ENCODE assay signal across 8 cellular contexts in genomic region chr7:100081535-100082102, GRCh38. TPM values are rescaled to one million over a fixed set of nuclear protein-coding genes. Genes with fewer than 3 reads are reported as not detected.
DNase-seq lines count a peak whose midpoint lies in the region; ATAC-seq and TF ChIP-seq lines count a peak whose summit lies in the region.

TSS of gene ZNF3 (minus strand) at chr7:100081723. CDS start at chr7:100077357, 4,366 bp downstream.

- peaks cover 6% of the 10 kb centered on the region in 2 donors for H3K4me1 ChIP-seq in lung (ENCODE audit: control insufficient read depth in 2 of 2, insufficient read depth in 2 of 2, low read length in 2 of 2)

- H3K9me3 ChIP-seq in lung (ENCODE audit: control insufficient read depth in 2 of 2, insufficient read depth in 1 of 2, low read length in 1 of 2): no peaks in the 10 kb centered on the region

- H3K27me3 ChIP-seq in lung (ENCODE audit: control insufficient read depth, insufficient read depth): no peaks in the 10 kb centered on the region

- peaks cover 5 to 11% of the 10 kb centered on the region in 2 donors for H3K36me3 ChIP-seq in lung (ENCODE audit: control insufficient read depth in 2 of 2, insufficient read depth in 2 of 2, low read length in 2 of 2)

- peak; percentile 93 for ATAC-seq in lung (ENCODE audit: insufficient read depth, low FRiP score)

- H3K27ac ChIP-seq in lung (ENCODE audit: low read depth in 1 of 2, low read length in 1 of 2): peak within 1 kb of the TSS; percentile 93

- DNase-seq in COR-L47 (lab: John Stamatoyannopoulos, UW) (peak; percentile 99), GM20000 (ENCODE audit: low spot score) (peak; percentile 96), HT-29 (ENCODE audit: low spot score) (peak; percentile 100), lung (ENCODE audit: low spot score) (peak; percentile 99)
- peak; percentile 99 for DNase-seq in NK-92 treated with Interleukin-12 subunit alpha and Interleukin-12 subunit beta, amount 100 ng/mL, for 24 hours (lab: John Stamatoyannopoulos, UW)
- peak; percentile 98 for DNase-seq in activated CD8-positive, alpha-beta memory T cell treated with anti-CD3 and anti-CD28 coated beads for 24 hours
- DNase-seq in effector CD8-positive, alpha-beta T cell (lab: John Stamatoyannopoulos, UW): peak; percentile 95
- DNase-seq in stimulated activated CD4-positive, alpha-beta T cell treated with anti-CD3 and anti-CD28 coated beads, TNF-alpha, amount 100 ng/mL, for 4 hours (ENCODE audit: low read depth in 3 of 3): peak; percentile 92 to 97 (median 95)

- TF ChIP-seq CTCF in GM20000 (IDR thresholded peaks at IDR 0.05; ENCODE audit: extremely low read depth, missing control alignments) (peak; percentile 90), lung (IDR thresholded peaks at IDR 0.05; ENCODE audit: control extremely low read depth, extremely low read depth) (peak; percentile 88)

- peak within 1 kb of the TSS; percentile 95 for H3K4me3 ChIP-seq in lung

- WGBS in lung, 2 donors: 0 to 1% methylated on average over 51 to 55 of the region's 55 CpGs

RNA-seq across cellular contexts. Expression of gene ZNF3, which starts in this region (rescaled TPM):
- 22.2 and 23.6 TPM in 2 replicates for total RNA-seq in HT-29 (2014; rRNA removed; shearing (Covaris generic))
- total RNA-seq in lung: 10 to 100 TPM; 29.4 to 30.5 TPM
- 10 to 100 TPM; 12.8 to 17.4 TPM for polyA plus RNA-seq in lung

Comparison
In these comparisons a context has a peak if more than half of its experiments do, and no peak if none do; other contexts are left out.
1. Peak in every context shown above with its lines: DNase-seq, ATAC-seq, H3K4me3 ChIP-seq and H3K27ac ChIP-seq.